ENCODE assay signal across 13 cellular contexts in the genomic region with DNA sequence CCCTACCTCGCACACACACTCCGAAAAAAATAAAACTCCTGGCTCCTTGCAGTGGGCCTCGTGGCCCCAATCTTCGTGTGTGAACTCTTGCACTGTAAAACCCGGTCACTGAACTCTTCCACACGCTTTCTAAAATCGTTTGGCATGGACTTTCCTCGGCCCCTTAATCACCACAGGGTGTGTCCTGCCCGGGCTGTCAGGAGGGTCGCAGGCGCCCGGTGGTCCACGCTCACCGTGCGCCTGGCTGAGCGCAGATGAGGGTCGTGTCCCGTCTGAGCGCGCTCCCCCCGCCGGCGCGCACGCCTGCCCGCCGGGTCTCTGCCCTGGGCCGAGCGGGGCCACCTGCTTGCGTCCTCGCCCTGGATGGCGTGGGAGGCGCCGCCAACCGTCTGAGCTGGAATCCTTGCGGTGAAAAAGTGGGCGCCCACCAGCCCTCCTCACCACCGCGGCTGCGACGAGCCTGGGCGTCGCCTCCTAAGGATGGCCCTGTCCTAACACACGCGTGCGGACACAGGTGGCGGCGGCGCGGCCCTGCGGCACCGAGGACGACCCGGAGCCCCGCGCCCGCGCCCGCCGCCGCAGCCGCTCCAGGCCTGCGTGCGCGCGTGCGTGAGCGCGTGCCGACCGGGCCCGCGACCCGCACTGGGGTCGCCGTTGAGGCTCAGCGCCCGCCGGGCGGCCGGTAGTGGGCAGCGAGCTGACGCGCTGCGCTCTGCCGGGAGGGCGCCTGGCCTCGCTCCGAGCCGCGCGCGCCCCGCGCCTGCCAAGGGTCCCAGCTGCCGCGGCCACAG.
DNase-seq lines count a peak whose midpoint lies in the region; ATAC-seq and TF ChIP-seq lines count a peak whose summit lies in the region.
"Had no signal": no experiment of that assay in that cellular context is flagged by ENCODE, and none has a peak within 500 bp of the region (broad histone marks: within the 10 kb centered on the region; RNA-seq: fewer than 3 reads in every experiment).

No MANE protein-coding gene starts in this region.

- no peak for TF ChIP-seq POLR2A in esophagus squamous epithelium (IDR thresholded peaks at IDR 0.05)

- no peaks in the 10 kb centered on the region for H3K9me3 Mint-ChIP-seq in neural progenitor cell

- WGBS in esophagus squamous epithelium, 2 donors = 21 to 27% methylated on average over 4 to 8 of the region's 97 CpGs

- no peaks in the 10 kb centered on the region for H3K9me2 ChIP-seq in PC-9 (ENCODE audit: insufficient read depth)

- DNase-seq in D341Med (ENCODE audit: low spot score) (peak; percentile 52), NCI-H69 (lab: John Stamatoyannopoulos, UW) (peak; percentile 20), esophagus squamous epithelium (lab: John Stamatoyannopoulos, UW) (no peak), neural progenitor cell (ENCODE audit: low spot score) (peak; percentile 68), EL (no peak), PC-9 (no peak)
- no peak for DNase-seq in activated effector memory CD4-positive, alpha-beta T cell treated with anti-CD3 and anti-CD28 coated beads, Interleukin-2, amount 50 U/mL, for 16 hours
- DNase-seq: activated CD4-positive, CD25-positive, alpha-beta regulatory T cell treated with anti-CD3 and anti-CD28 coated beads, Interleukin-2, amount 50 U/mL, for 72 hours; stimulated activated CD4-positive, alpha-beta T cell treated with anti-CD3 and anti-CD28 coated beads, Interleukin-4, amount 100 ng/mL, for 4 hours; stimulated activated naive CD4-positive, alpha-beta T cell treated with Interleukin-2 at 50 U/mL for 16 hours; SW 1271 had no signal

- H3K27me3 ChIP-seq in esophagus squamous epithelium (peaks cover 0 to 73% (median 0%) of the 10 kb centered on the region in 4 donors), neural progenitor cell (peaks cover 68% of the 10 kb centered on the region), PC-9 (ENCODE audit: insufficient read depth, low read depth) (no peaks in the 10 kb centered on the region)
- H3K27me3 ChIP-seq: BLaER1 treated with 17β-estradiol and CSF1 and Interleukin-3, amounts not matched to agents 10 nM and 100 nM had no signal

- H3F3A ChIP-seq in neural progenitor cell (ENCODE audit: low read depth) (peaks cover 41% of the 10 kb centered on the region), PC-9 (ENCODE audit: insufficient read depth, low read depth) (no peaks in the 10 kb centered on the region)

- H3K9ac ChIP-seq in neural progenitor cell = no peak overlapping the region
- H3K9ac ChIP-seq: BLaER1 treated with 17β-estradiol and CSF1 and Interleukin-3, amounts not matched to agents 10 nM and 100 nM had no signal

- H3K4me3 ChIP-seq in esophagus squamous epithelium (peak overlapping the region; percentile 14 to 36 (median 26)), neural progenitor cell (peak overlapping the region; percentile 65), PC-9 (no peak overlapping the region)
- H3K4me3 ChIP-seq: BLaER1 treated with 17β-estradiol and CSF1 and Interleukin-3, amounts not matched to agents 10 nM and 100 nM had no signal

- H3K4me3 Mint-ChIP-seq in neural progenitor cell = peak overlapping the region; percentile 78

- CTCF ChIA-PET in PC-9 (lab: Charles Lee) = no interaction called here

- H3K4me2 ChIP-seq in neural progenitor cell (peak overlapping the region; percentile 88), PC-9 (no peak overlapping the region)
- H3K4me2 ChIP-seq: BLaER1 treated with 17β-estradiol and CSF1 and Interleukin-3, amounts not matched to agents 10 nM and 100 nM had no signal

- H3K4me1 Mint-ChIP-seq in neural progenitor cell = peaks cover 41% of the 10 kb centered on the region

- intact Hi-C loops in esophagus squamous epithelium (cut with DNase I) = no loop called here
- intact Hi-C loops in PC-9 (cut with micrococcal nuclease; ENCODE audit: unreplicated experiment) = no loop called here

- peaks cover 0 to 18% (median 3%) of the 10 kb centered on the region in 3 donors for H3K4me1 ChIP-seq in esophagus squamous epithelium
- peaks cover 43% of the 10 kb centered on the region for H3K4me1 ChIP-seq in neural progenitor cell
- no peaks in the 10 kb centered on the region for H3K4me1 ChIP-seq in PC-9 (replicated peaks; ENCODE audit: insufficient read depth)

- no peak for ATAC-seq in HG03097 (IDR thresholded peaks at IDR 0.05; ENCODE audit: low FRiP score, unreplicated experiment)

- H3K36me3 Mint-ChIP-seq in neural progenitor cell = no peaks in the 10 kb centered on the region

- POLR2A ChIA-PET in PC-9 (lab: Charles Lee; ENCODE audit: unreplicated experiment) = no interaction called here

- peaks cover 46% of the 10 kb centered on the region for H4K20me1 ChIP-seq in neural progenitor cell (ENCODE audit: low read depth)
- no peaks in the 10 kb centered on the region for H4K20me1 ChIP-seq in PC-9 (ENCODE audit: insufficient read depth)
- H4K20me1 ChIP-seq: BLaER1 treated with 17β-estradiol and CSF1 and Interleukin-3, amounts not matched to agents 10 nM and 100 nM had no signal

- no TSS peak for BruUV-seq in PC-9 (replicated peaks; lab: Mats Ljungman, UMichigan)

- no peak overlapping the region for H3K27ac ChIP-seq in esophagus squamous epithelium
- H3K27ac ChIP-seq in neural progenitor cell = no peak overlapping the region
- H3K27ac ChIP-seq in PC-9 = no peak overlapping the region
- H3K27ac ChIP-seq: BLaER1 treated with 17β-estradiol and CSF1 and Interleukin-3, amounts not matched to agents 10 nM and 100 nM had no signal

- no peaks in the 10 kb centered on the region for H3K79me2 ChIP-seq in neural progenitor cell (ENCODE audit: low read depth)
- H3K79me2 ChIP-seq in PC-9 (ENCODE audit: low read depth) = no peaks in the 10 kb centered on the region

- no peaks in the 10 kb centered on the region for H3K9me3 ChIP-seq in esophagus squamous epithelium
- no peaks in the 10 kb centered on the region for H3K9me3 ChIP-seq in neural progenitor cell (ENCODE audit: low read depth)
- H3K9me3 ChIP-seq in PC-9 (ENCODE audit: insufficient read depth, low read depth) = no peaks in the 10 kb centered on the region

- TF ChIP-seq CTCF in esophagus squamous epithelium (IDR thresholded peaks at IDR 0.05) = no peak
- TF ChIP-seq CTCF in neural progenitor cell (IDR thresholded peaks at IDR 0.05) = no peak
- no peak for TF ChIP-seq CTCF in PC-9 (conservative IDR thresholded peaks at IDR 0.05)

- peaks cover 52% of the 10 kb centered on the region for H3K27me3 Mint-ChIP-seq in neural progenitor cell (ENCODE audit: insufficient read depth, low read depth)

- H2AFZ ChIP-seq in neural progenitor cell (replicated peaks) = peak overlapping the region; percentile 50
- no peak overlapping the region for H2AFZ ChIP-seq in PC-9

- H3K36me3 ChIP-seq in esophagus squamous epithelium (peaks cover 0 to 39% (median 0%) of the 10 kb centered on the region in 3 donors), neural progenitor cell (no peaks in the 10 kb centered on the region), PC-9 (ENCODE audit: low read depth) (no peaks in the 10 kb centered on the region)
- H3K36me3 ChIP-seq: BLaER1 treated with 17β-estradiol and CSF1 and Interleukin-3, amounts not matched to agents 10 nM and 100 nM had no signal

- no peak overlapping the region for H3K27ac Mint-ChIP-seq in neural progenitor cell

Comparison
In these comparisons a context has a peak if more than half of its experiments do, and no peak if none do; other contexts are left out.
1. DNase-seq: peak in D341Med (single experiment), NCI-H69 (single experiment) and neural progenitor cell (single experiment); none in esophagus squamous epithelium (single experiment), EL (single experiment), PC-9 (0 of 2) and activated effector memory CD4-positive, alpha-beta T cell treated with anti-CD3 and anti-CD28 coated beads, Interleukin-2, amount 50 U/mL, for 16 hours (single experiment).